In the genomic region with DNA sequence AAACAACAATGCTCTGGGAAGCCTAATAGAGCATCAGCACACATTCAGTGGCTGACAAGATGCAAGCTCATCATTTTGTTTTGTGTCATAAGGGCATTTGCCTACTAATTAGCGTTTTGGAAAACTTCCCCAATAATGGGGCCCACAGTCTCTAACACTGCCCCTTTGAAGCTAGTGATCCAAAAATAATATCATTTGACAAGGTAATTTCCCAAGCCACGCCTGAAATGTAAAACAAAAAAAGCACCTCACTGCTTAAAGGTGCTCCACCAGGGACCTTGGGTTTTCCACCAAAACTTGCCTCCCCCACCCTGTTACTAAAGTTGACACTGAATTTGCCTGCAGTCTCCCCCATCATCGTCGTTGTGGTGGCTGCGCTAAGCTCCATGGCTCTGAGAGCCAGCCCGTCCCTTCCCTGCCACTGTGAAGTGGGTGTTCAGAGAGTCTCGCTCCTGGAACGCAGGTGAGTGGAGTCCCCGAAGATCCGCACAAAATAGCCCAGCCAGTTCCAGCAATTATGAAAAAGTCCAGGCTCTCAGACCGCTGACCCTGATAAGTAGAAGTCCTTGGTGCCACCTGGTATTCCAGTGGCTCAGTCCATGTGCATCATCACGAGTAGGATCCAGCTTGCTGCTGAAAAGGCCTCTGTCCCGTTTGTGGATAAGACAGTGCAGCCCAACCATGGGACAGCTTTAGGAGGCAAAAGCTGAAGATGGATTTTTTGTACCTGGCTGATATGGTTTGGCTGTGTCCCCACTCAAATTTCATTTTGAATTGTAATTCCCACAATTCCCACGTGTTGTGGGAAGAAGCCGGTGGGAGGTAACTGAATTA, we compare ENCODE assay signal across 9 cellular contexts. TPM values are rescaled to one million over a fixed set of nuclear protein-coding genes. Genes with fewer than 3 reads are reported as not detected.
A peak's percentile ranks its signal among the peaks of the same experiment; 100 is the strongest.
DNase-seq lines count a peak whose midpoint lies in the region; ATAC-seq, FAIRE-seq and TF ChIP-seq lines count a peak whose summit lies in the region.
"Had no signal": no experiment of that assay in that cellular context is flagged by ENCODE, and none has a peak within 500 bp of the region (broad histone marks: within the 10 kb centered on the region; RNA-seq: fewer than 3 reads in every experiment).

No MANE protein-coding gene starts in this region.

- peaks cover 0 to 9% of the 10 kb centered on the region in 2 experiments; a peak in 1 of 5 replicates for H3K4me1 ChIP-seq in K562 (replicated peaks in 1 of 2; ENCODE audit: control insufficient read depth in 2 of 2, insufficient read depth in 2 of 2, low read length in 2 of 2)

- H3K9ac ChIP-seq in K562 (ENCODE audit: insufficient read depth in 1 of 2, low read depth in 2 of 2, low read length in 2 of 2): 0 out of 4 replicates have a peak overlapping the region, but pooled peaks of 1 of the 2 experiments have one; percentile 14

- 0 out of 3 replicates have a peak, but pooled peaks cover 3% of the 10 kb centered on the region for H3K36me3 ChIP-seq in K562 (ENCODE audit: control insufficient read depth, insufficient read depth, low read length)

- H3K27me3 ChIP-seq in K562 (ENCODE audit: control insufficient read depth in 2 of 2, insufficient read depth in 2 of 2, low read length in 2 of 2): no peaks in the 10 kb centered on the region
- H3K27me3 ChIP-seq in dorsolateral prefrontal cortex: no peaks in the 10 kb centered on the region

- H3K4me2 ChIP-seq in K562 (ENCODE audit: insufficient read depth, low read length): no peak overlapping the region

- no peak for TF ChIP-seq POLR2A in K562 (conservative IDR thresholded peaks at IDR 0.05)

- H3K9me1 ChIP-seq in K562 (ENCODE audit: control insufficient read depth, insufficient read depth, low read length): no peaks in the 10 kb centered on the region

- no peaks in the 10 kb centered on the region for H3K9me3 ChIP-seq in K562 (replicated peaks; ENCODE audit: control insufficient read depth, insufficient read depth, low read depth, low read length)

- ATAC-seq in GM18498 (IDR thresholded peaks at IDR 0.05; ENCODE audit: unreplicated experiment) (peak; percentile 53), GM19463 (IDR thresholded peaks at IDR 0.05; ENCODE audit: unreplicated experiment) (peak; percentile 56), HG03060 (IDR thresholded peaks at IDR 0.05; ENCODE audit: low read depth, unreplicated experiment) (peak; percentile 30), K562 (peak; percentile 18)
- ATAC-seq: activated CD8-positive, alpha-beta memory T cell treated with anti-CD3 and anti-CD28 coated beads, Interleukin-2, amount 10 ng/mL, durations not matched to agents 7 days and 5 days had no signal

- peaks cover 27% of the 10 kb centered on the region for H3K79me2 ChIP-seq in K562 (ENCODE audit: control insufficient read depth, insufficient read depth, low read length)

- H4K20me1 ChIP-seq in K562 (replicated peaks; ENCODE audit: control insufficient read depth, insufficient read depth, low read length): no peaks in the 10 kb centered on the region

- CTCF ChIA-PET in K562 (lab: Yijun Ruan, JAX; ENCODE audit: low intra/inter-chr PET ratio): interaction anchor here (0.6 kb wide), 1 partner anchor 1207 kb away, joined by 3 read pairs; no protein-coding TSS in a partner anchor

- intact Hi-C loops in K562 (cut with micrococcal nuclease): loop anchor here (2.0 to 5.0 kb wide), 3 partner anchors 53 to 383 kb away; a partner anchor contains a TSS
- intact Hi-C loops in dorsolateral prefrontal cortex (cut with DNase I): no loop called here

- POLR2A ChIA-PET in K562 (lab: Yijun Ruan, JAX): interaction anchor here (2.1 kb wide), 1 partner anchor 10 kb away, joined by 7 read pairs; no protein-coding TSS in a partner anchor

- H3K27ac ChIP-seq in K562 (ENCODE audit: extremely low read depth, low read depth, low read length): no peak overlapping the region
- no peak overlapping the region for H3K27ac ChIP-seq in dorsolateral prefrontal cortex

- no peak overlapping the region for H2AFZ ChIP-seq in K562 (ENCODE audit: low read depth, low read length)

- no peak for FAIRE-seq in K562 (lab: Jason Lieb, UNC)

- TF ChIP-seq CTCF in K562 (IDR thresholded peaks at IDR 0.05 in 2 of 3, conservative IDR thresholded peaks at IDR 0.05 in 1 of 3; ENCODE audit: insufficient read depth in 2 of 3, low read depth in 1 of 3, low read length in 3 of 3) (no peak), dorsolateral prefrontal cortex (IDR thresholded peaks at IDR 0.05 in 54 of 56, conservative IDR thresholded peaks at IDR 0.05 in 2 of 56; ENCODE audit: low read depth in 1 of 56, partially characterized antibody in 56 of 56) (no peak)

- no peak for TF ChIP-seq EP300 in K562 (IDR thresholded peaks at IDR 0.05; ENCODE audit: low read length)

- DNase-seq in K562 (ENCODE audit: extremely low read depth in 1 of 4, low spot score in 3 of 4) (no peak), dorsolateral prefrontal cortex (no peak), NCI-H2227 treated with DMSO at 0.1 percent for 48 hours (lab: John Stamatoyannopoulos, UW) (no peak), pons (ENCODE audit: low spot score) (no peak)
- no peak for DNase-seq in stimulated activated CD4-positive, alpha-beta T cell treated with anti-CD3 and anti-CD28 coated beads, Interleukin-1b, Interleukin-23, amount 100 ng/mL, for 48 hours
- DNase-seq: activated CD8-positive, alpha-beta memory T cell treated with anti-CD3 and anti-CD28 coated beads, Interleukin-2, amount 10 ng/mL, durations not matched to agents 7 days and 5 days had no signal

- 87% methylated on average over 15 of the region's 15 CpGs for WGBS in K562 (ENCODE audit: insufficient coverage, low coverage, missing lambda C conversion rate)

- no peak for TF ChIP-seq RAD21 in K562 (CRISPR knock-in tag; conservative IDR thresholded peaks at IDR 0.05 in 1 of 2, IDR thresholded peaks at IDR 0.05 in 1 of 2)

- H3K4me3 ChIP-seq in K562 (no peak overlapping the region), dorsolateral prefrontal cortex (no peak overlapping the region)

- in situ Hi-C loops in K562 (cut with MboI): no loop called here

- no TSS peak for BruUV-seq in K562 (replicated peaks; lab: Mats Ljungman, UMichigan)

TF ChIP-seq in K562, 482 proteins besides CTCF, POLR2A, EP300 and RAD21:
- TF ChIP-seq MAFF (IDR thresholded peaks at IDR 0.05; ENCODE audit: low read length) (peak; percentile 54), ZNF212 (CRISPR knock-in tag; IDR thresholded peaks at IDR 0.05) (no peak), MAFK (IDR thresholded peaks at IDR 0.05; ENCODE audit: low read length) (peak; percentile 47; the same call in 1 of the 2 replicates), SMAD1 (IDR thresholded peaks at IDR 0.05; ENCODE audit: low read depth, low read length, partially characterized antibody) (no peak), ZNF316 (IDR thresholded peaks at IDR 0.05) (peak; percentile 84), C11orf30 (IDR thresholded peaks at IDR 0.05; ENCODE audit: low read depth) (peak; percentile 73; the same call in 1 of the 2 replicates), MAFG (tag; conservative IDR thresholded peaks at IDR 0.05) (peak; percentile 56)

RNA-seq across cellular contexts. Expression of a gene that starts 52.2 kb away (rescaled TPM):
- total RNA-seq in K562 (2011; cell fraction: chromatin; rRNA removed; ENCODE audit: low replicate concordance): 61.7 and 148 TPM in 2 replicates
- 21.7 and 33.6 TPM in 2 replicates for total RNA-seq in K562 (2011; cell fraction: nucleolus; rRNA removed)
- 48.9 and 50.8 TPM in 2 replicates for total RNA-seq in K562 (2011; cell fraction: nucleoplasm; rRNA removed)
- 21.1 and 21.4 TPM in 2 replicates for total RNA-seq in K562 (2014; rRNA removed)
- 39.5 and 40.1 TPM in 2 replicates for total RNA-seq in K562 (2014; rRNA removed; fragmentation: Illumina TruSeq; extraction: Trizol)
- 30.3 and 33.2 TPM in 2 replicates for total RNA-seq in K562 (2015; rRNA removed; fragmentation: Illumina TruSeq; extraction: Trizol)
- 48.7 and 50.0 TPM in 2 replicates for total RNA-seq in K562 (2021)
- 46.1 and 69.1 TPM in 2 replicates for polyA plus RNA-seq in K562 (2011; rRNA removed)
- 21.1 and 29.2 TPM in 2 replicates for polyA plus RNA-seq in K562 (2011; cell fraction: cytosol; rRNA removed)
- 49.6 and 50.5 TPM in 2 replicates for polyA plus RNA-seq in K562 (2011; cell fraction: nucleus; rRNA removed)
- polyA plus RNA-seq in K562 (2012): 25.3 and 31.0 TPM in 2 replicates
- polyA plus RNA-seq in K562 (2014; fragmentation: Illumina TruSeq; extraction: Trizol): 28.1 and 32.2 TPM in 2 replicates
- polyA plus RNA-seq in K562 (2014; fragmentation: Nextera tagmentation; extraction: Ambion mirVana): 10 to 100 TPM; 14.1 to 17.2 TPM
- polyA plus RNA-seq in K562 (2014; rRNA removed): 19.1 and 23.2 TPM in 2 replicates
- polyA minus RNA-seq in K562 (2011; rRNA and poly(A)+ RNA removed): 224 and 294 TPM in 2 replicates
- polyA minus RNA-seq in K562 (2011; cell fraction: cytosol; rRNA and poly(A)+ RNA removed): 23.4 and 60.6 TPM in 2 replicates
- 26.7 and 41.5 TPM in 2 replicates for polyA minus RNA-seq in K562 (2011; cell fraction: nucleus; rRNA and poly(A)+ RNA removed)
- total RNA-seq in dorsolateral prefrontal cortex: 10 to 100 TPM; 35.9 to 76.7 (median 50.9) TPM
